In the genomic region with DNA sequence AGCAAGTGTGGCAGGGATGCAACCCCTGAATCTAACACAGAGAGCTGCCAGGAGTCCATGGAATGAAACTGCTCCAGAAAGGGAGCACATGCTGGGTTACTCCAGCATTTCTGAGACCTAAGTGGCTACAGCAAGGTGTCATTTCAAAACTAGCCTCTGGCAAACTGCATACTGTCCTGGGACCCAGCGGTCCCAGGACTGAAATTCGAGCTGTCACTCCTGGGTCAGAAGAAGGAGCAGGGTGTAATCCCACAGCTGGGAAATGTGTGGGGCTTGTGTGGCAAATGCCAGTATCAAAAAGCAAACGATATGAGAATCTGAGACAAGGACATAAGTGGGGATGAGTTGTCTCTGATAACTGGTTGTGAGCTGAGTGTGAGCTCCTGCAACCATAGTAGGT, we compare ENCODE assay signal across 3 cellular contexts.
"Had no signal": no experiment of that assay in that cellular context is flagged by ENCODE, and none has a peak within 500 bp of the region (broad histone marks: within the 10 kb centered on the region; RNA-seq: fewer than 3 reads in every experiment).

No MANE protein-coding gene starts in this region.

- H3K4me3 ChIP-seq: GM12878 had no signal

- DNase-seq: GDM1, GF-D8 had no signal

- ATAC-seq: GM12878 had no signal
